In the genomic region with DNA sequence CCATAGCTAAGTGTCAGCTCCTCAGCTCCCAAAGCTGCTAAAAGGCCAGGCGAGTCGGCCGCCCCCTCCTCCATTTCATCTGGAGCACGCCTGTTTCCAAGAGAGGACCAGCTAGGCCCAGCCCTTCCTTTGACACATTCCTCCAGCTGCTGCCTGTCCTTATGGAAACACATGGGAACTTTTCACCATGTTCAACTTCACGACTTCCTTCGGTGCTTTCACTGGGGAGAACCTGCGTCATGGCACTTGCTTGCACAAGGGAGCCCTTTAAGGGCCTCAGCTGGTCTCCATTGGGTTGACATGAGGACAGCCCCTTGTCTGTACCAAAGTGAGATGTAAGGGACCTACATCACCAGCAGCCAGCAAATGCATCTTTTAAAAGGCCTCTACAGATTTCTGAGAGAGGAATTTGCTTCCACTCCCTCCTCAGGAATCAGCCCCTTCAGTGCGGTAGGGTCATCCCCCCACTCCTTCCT, we compare ENCODE assay signal across 9 cellular contexts. TPM values are rescaled to one million over a fixed set of nuclear protein-coding genes. Genes with fewer than 3 reads are reported as not detected.
DNase-seq lines count a peak whose midpoint lies in the region; ATAC-seq, FAIRE-seq and TF ChIP-seq lines count a peak whose summit lies in the region.
"Had no signal": no experiment of that assay in that cellular context is flagged by ENCODE, and none has a peak within 500 bp of the region (broad histone marks: within the 10 kb centered on the region; RNA-seq: fewer than 3 reads in every experiment).

No MANE protein-coding gene starts in this region.

- H3K27me3 ChIP-seq in right atrium auricular region: no peaks in the 10 kb centered on the region
- H3K27me3 ChIP-seq in psoas muscle (ENCODE audit: insufficient read depth in 3 of 3, low read length in 2 of 3): no peaks in the 10 kb centered on the region

- DNase-seq in Daoy (ENCODE audit: low read depth): peak; percentile 13
- peak; percentile 49 for DNase-seq in WTC11 (ENCODE audit: low spot score)
- no peak for DNase-seq in right atrium auricular region (ENCODE audit: low spot score)
- no peak for DNase-seq in psoas muscle
- DNase-seq in activated CD8-positive, alpha-beta memory T cell treated with anti-CD3 and anti-CD28 coated beads, Interleukin-2, amount 50 U/mL, for 4 hours: no peak
- DNase-seq in GM12891 (ENCODE audit: insufficient read length, low spot score): no peak

- no peak for TF ChIP-seq POLR2A in GM12891 (IDR thresholded peaks at IDR 0.05; ENCODE audit: low read depth, low read length)

- CTCF ChIA-PET in WTC11 (lab: Charles Lee): interaction anchor here (0.6 to 2.3 kb wide), 13 partner anchors 15 to 250 kb away, joined by 3 to 12 read pairs (median 4); no protein-coding TSS in a partner anchor

- peak; percentile 1; the same call in 1 of the 2 replicates for ATAC-seq in WTC11
- ATAC-seq in psoas muscle: no peak
- no peak for ATAC-seq in esophagus mucosa
- ATAC-seq in HG02973 (IDR thresholded peaks at IDR 0.05; ENCODE audit: unreplicated experiment): no peak

- H3K9me3 Mint-ChIP-seq in WTC11: no peaks in the 10 kb centered on the region

- no peak for FAIRE-seq in GM12891 (lab: Jason Lieb, UNC)

- no peak for TF ChIP-seq CTCF in WTC11 (IDR thresholded peaks at IDR 0.05)
- TF ChIP-seq CTCF in right atrium auricular region (IDR thresholded peaks at IDR 0.05): no peak
- no peak for TF ChIP-seq CTCF in psoas muscle (IDR thresholded peaks at IDR 0.05)

- H3K36me3 ChIP-seq in right atrium auricular region (no peaks in the 10 kb centered on the region), psoas muscle (ENCODE audit: insufficient read depth in 1 of 2, low read depth in 1 of 2) (no peaks in the 10 kb centered on the region)

- H3K36me3 Mint-ChIP-seq in WTC11: peaks cover 5% of the 10 kb centered on the region; the same call in 1 of the 2 replicates

- peaks cover 61% of the 10 kb centered on the region for H3K4me1 Mint-ChIP-seq in WTC11

- no peaks in the 10 kb centered on the region; the same call in 1 of the 2 replicates for H3K27me3 Mint-ChIP-seq in WTC11 (ENCODE audit: low read depth)

- no peaks in the 10 kb centered on the region for H3K9me3 ChIP-seq in right atrium auricular region
- H3K9me3 ChIP-seq in psoas muscle: no peaks in the 10 kb centered on the region

- peak overlapping the region; percentile 89 to 97 for H3K27ac ChIP-seq in right atrium auricular region
- no peak overlapping the region for H3K27ac ChIP-seq in psoas muscle

- peaks cover 0 to 32% of the 10 kb centered on the region in 2 donors for H3K4me1 ChIP-seq in right atrium auricular region
- H3K4me1 ChIP-seq in psoas muscle: peaks cover 7% of the 10 kb centered on the region

- H3K4me3 ChIP-seq in right atrium auricular region: peak overlapping the region; percentile 67 to 77
- peak overlapping the region; percentile 75 for H3K4me3 ChIP-seq in psoas muscle

- H3K4me3 Mint-ChIP-seq in WTC11: peak overlapping the region; percentile 98

- intact Hi-C loops in psoas muscle (cut with DNase I): loop anchor here in 1 of 2 donors (5.0 kb wide), 4 partner anchors 69 to 249 kb away; no protein-coding TSS in a partner anchor

- WGBS in psoas muscle, 3 donors: 52 to 59% (median 53%) methylated on average over 8 of the region's 8 CpGs

- H3K27ac Mint-ChIP-seq in WTC11: peak overlapping the region; percentile 66
- H3K27ac Mint-ChIP-seq: stimulated activated naive CD8-positive, alpha-beta T cell treated with anti-CD3 and anti-CD28 coated beads, Interleukin-15, Interleukin-2, amounts not matched to agents 100 ng/mL and 50 ng/mL, for 24 hours had no signal

- POLR2A ChIA-PET in WTC11 (lab: Charles Lee): interaction anchor here (0.6 to 3.0 kb wide), 8 partner anchors 13 to 134 kb away, joined by 3 to 18 read pairs (median 5); no protein-coding TSS in a partner anchor

TF ChIP-seq in WTC11, 78 proteins besides CTCF, POLR2A, EP300 and RAD21 (continues in another document):
- TF ChIP-seq, protein P1, sequence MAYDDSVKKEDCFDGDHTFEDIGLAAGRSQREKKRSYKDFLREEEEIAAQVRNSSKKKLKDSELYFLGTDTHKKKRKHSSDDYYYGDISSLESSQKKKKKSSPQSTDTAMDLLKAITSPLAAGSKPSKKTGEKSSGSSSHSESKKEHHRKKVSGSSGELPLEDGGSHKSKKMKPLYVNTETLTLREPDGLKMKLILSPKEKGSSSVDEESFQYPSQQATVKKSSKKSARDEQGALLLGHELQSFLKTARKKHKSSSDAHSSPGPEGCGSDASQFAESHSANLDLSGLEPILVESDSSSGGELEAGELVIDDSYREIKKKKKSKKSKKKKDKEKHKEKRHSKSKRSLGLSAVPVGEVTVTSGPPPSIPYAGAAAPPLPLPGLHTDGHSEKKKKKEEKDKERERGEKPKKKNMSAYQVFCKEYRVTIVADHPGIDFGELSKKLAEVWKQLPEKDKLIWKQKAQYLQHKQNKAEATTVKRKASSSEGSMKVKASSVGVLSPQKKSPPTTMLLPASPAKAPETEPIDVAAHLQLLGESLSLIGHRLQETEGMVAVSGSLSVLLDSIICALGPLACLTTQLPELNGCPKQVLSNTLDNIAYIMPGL (CRISPR knock-in tag; IDR thresholded peaks at IDR 0.05): no peak
- TF ChIP-seq, protein P2, sequence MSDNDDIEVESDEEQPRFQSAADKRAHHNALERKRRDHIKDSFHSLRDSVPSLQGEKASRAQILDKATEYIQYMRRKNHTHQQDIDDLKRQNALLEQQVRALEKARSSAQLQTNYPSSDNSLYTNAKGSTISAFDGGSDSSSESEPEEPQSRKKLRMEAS (CRISPR knock-in tag; IDR thresholded peaks at IDR 0.05): peak; percentile 2; the same call in 1 of the 2 replicates
- TF ChIP-seq, protein P3, sequence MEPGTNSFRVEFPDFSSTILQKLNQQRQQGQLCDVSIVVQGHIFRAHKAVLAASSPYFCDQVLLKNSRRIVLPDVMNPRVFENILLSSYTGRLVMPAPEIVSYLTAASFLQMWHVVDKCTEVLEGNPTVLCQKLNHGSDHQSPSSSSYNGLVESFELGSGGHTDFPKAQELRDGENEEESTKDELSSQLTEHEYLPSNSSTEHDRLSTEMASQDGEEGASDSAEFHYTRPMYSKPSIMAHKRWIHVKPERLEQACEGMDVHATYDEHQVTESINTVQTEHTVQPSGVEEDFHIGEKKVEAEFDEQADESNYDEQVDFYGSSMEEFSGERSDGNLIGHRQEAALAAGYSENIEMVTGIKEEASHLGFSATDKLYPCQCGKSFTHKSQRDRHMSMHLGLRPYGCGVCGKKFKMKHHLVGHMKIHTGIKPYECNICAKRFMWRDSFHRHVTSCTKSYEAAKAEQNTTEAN (CRISPR knock-in tag; IDR thresholded peaks at IDR 0.05): 0 out of 2 replicates have a peak, but pooled peaks have one; percentile 4
- 0 out of 2 replicates have a peak, but pooled peaks have one; percentile 31 for TF ChIP-seq CREB1 (CRISPR knock-in tag; IDR thresholded peaks at IDR 0.05)

TF ChIP-seq in GM12891, 5 proteins besides CTCF, POLR2A, EP300 and RAD21:
- TF ChIP-seq POU2F2 (IDR thresholded peaks at IDR 0.05; ENCODE audit: low read depth, low read length) (no peak), PAX5 (IDR thresholded peaks at IDR 0.05; ENCODE audit: insufficient read depth, low read length, severe bottlenecking) (no peak), TAF1 (IDR thresholded peaks at IDR 0.05; ENCODE audit: low read depth, low read length) (no peak), SPI1 (IDR thresholded peaks at IDR 0.05; ENCODE audit: low read depth, low read length) (no peak), POLR2AphosphoS5 (IDR thresholded peaks at IDR 0.05; ENCODE audit: low read depth, low read length) (no peak)

RNA-seq across cellular contexts. Expression of a gene that starts 2.1 kb away (rescaled TPM):
- total RNA-seq in Daoy (2014; rRNA removed; shearing (Covaris generic)): 7.1 and 8.0 TPM in 2 replicates
- total RNA-seq in WTC11 (2021) (53.0 to 58.2 TPM (median 54.1 TPM) in 3 replicates), right atrium auricular region (10 to 100 TPM; 28.5 to 34.8 TPM), psoas muscle (1 to 10 TPM; 4.5 to 6.7 (median 6.2) TPM), esophagus mucosa (13.7 TPM)
- polyA plus RNA-seq in psoas muscle: 1 to 10 TPM; 4.6 to 8.1 (median 7.7) TPM
- polyA plus RNA-seq in GM12891 (2012; ENCODE audit: low read depth, missing spikeins): 0.08 TPM

Comparison
In these comparisons a context has a peak if more than half of its experiments do, and no peak if none do; other contexts are left out.
1. DNase-seq: peak in Daoy (single experiment) and WTC11 (single experiment); none in right atrium auricular region (single experiment), psoas muscle (0 of 2), activated CD8-positive, alpha-beta memory T cell treated with anti-CD3 and anti-CD28 coated beads, Interleukin-2, amount 50 U/mL, for 4 hours (single experiment) and GM12891 (single experiment).